Comparison of ENCODE assay signal across 14 cellular contexts in genomic region chr4:130478406-130478805, GRCh38.
A peak's percentile ranks its signal among the peaks of the same experiment; 100 is the strongest.
DNase-seq lines count a peak whose midpoint lies in the region; FAIRE-seq and TF ChIP-seq lines count a peak whose summit lies in the region.
"Had no signal": no experiment of that assay in that cellular context is flagged by ENCODE, and none has a peak within 500 bp of the region (broad histone marks: within the 10 kb centered on the region; RNA-seq: fewer than 3 reads in every experiment).

No MANE protein-coding gene starts in this region.

- no peak overlapping the region for H3K18ac ChIP-seq in H9 (ENCODE audit: insufficient read length, low read depth, low read length)

- no peak overlapping the region for H2BK12ac ChIP-seq in H9 (ENCODE audit: insufficient read length, low read depth, low read length)

- no peak overlapping the region for H3K4me2 ChIP-seq in H9 (ENCODE audit: insufficient read depth, insufficient read length, low read length)
- no peak overlapping the region for H3K4me2 ChIP-seq in astrocyte (ENCODE audit: low read length)
- H3K4me2 ChIP-seq: smooth muscle cell had no signal

- no peak overlapping the region for H3K23ac ChIP-seq in H9 (ENCODE audit: insufficient read length, low read depth, low read length)

- H3K79me1 ChIP-seq in H9 (ENCODE audit: insufficient read depth, low read depth, low read length, poor library complexity, severe bottlenecking) = no peaks in the 10 kb centered on the region

- H2AFZ ChIP-seq in H9 (ENCODE audit: low read length) (no peak overlapping the region), astrocyte (ENCODE audit: low read depth, low read length) (peak overlapping the region; percentile 68)

- no peaks in the 10 kb centered on the region for H3K36me3 ChIP-seq in astrocyte (ENCODE audit: insufficient read depth, low read length)
- H3K36me3 ChIP-seq: SJSA1 had no signal

- H3K14ac ChIP-seq in H9 (ENCODE audit: insufficient read depth, low read length) = no peak overlapping the region; the same call in 1 of the 2 replicates

- no peaks in the 10 kb centered on the region for H4K20me1 ChIP-seq in H9 (ENCODE audit: control insufficient read depth, insufficient read depth, insufficient read length)
- no peaks in the 10 kb centered on the region for H4K20me1 ChIP-seq in astrocyte (ENCODE audit: insufficient read depth, low read length)

- H2BK5ac ChIP-seq in H9 (ENCODE audit: insufficient read length, low read length) = no peak overlapping the region

- H3K9me3 Mint-ChIP-seq in H9 (no peaks in the 10 kb centered on the region), astrocyte (ENCODE audit: unreplicated experiment) (no peaks in the 10 kb centered on the region)

- no peak overlapping the region for H2BK120ac ChIP-seq in H9 (ENCODE audit: low read depth, low read length, poor library complexity, severe bottlenecking)

- H3K4me3 ChIP-seq in astrocyte (ENCODE audit: insufficient read depth, low read depth, low read length) = no peak overlapping the region
- H3K4me3 ChIP-seq: coronary artery, SJSA1, smooth muscle cell had no signal

- DNase-seq in H9 (no peak), astrocyte (ENCODE audit: low read depth) (peak; percentile 60), glomerular visceral epithelial cell (ENCODE audit: extremely low spot score) (peak; percentile 45), urothelium cell line (ENCODE audit: low spot score) (peak; percentile 2), NCI-H2081 (lab: John Stamatoyannopoulos, UW) (no peak), C1 segment of cervical spinal cord (lab: John Stamatoyannopoulos, UW) (no peak), germinal center (ENCODE audit: low spot score) (no peak)
- DNase-seq: left ventricle myocardium superior, NCI-H187, NCI-H69 had no signal

- H3K27me3 Mint-ChIP-seq in H9 (ENCODE audit: low read depth) (no peaks in the 10 kb centered on the region), astrocyte (ENCODE audit: low read depth, unreplicated experiment) (no peaks in the 10 kb centered on the region)

- H3K27ac ChIP-seq in H9 (ENCODE audit: insufficient read length, low read depth, low read length) = no peak overlapping the region
- no peak overlapping the region for H3K27ac ChIP-seq in astrocyte (ENCODE audit: low read depth, low read length)
- H3K27ac ChIP-seq: coronary artery, SJSA1 had no signal

- no peak overlapping the region for H3T11ph ChIP-seq in H9 (ENCODE audit: low read length)

- H3K4me1 ChIP-seq in H9 (ENCODE audit: insufficient read depth, low read length) = no peaks in the 10 kb centered on the region
- peaks cover 2% of the 10 kb centered on the region for H3K4me1 ChIP-seq in astrocyte (ENCODE audit: insufficient read depth, low read length)
- H3K4me1 ChIP-seq: SJSA1 had no signal

- TF ChIP-seq CTCF in H9 (conservative IDR thresholded peaks at IDR 0.05) = no peak
- TF ChIP-seq CTCF in astrocyte (IDR thresholded peaks at IDR 0.05; ENCODE audit: insufficient read depth, low read depth, low read length) = no peak

- H3K27ac Mint-ChIP-seq in H9 = peak overlapping the region in 2 of 3 experiments; percentile 7 to 24; a peak in 3 of 7 replicates
- peak overlapping the region; percentile 86 for H3K27ac Mint-ChIP-seq in astrocyte (ENCODE audit: unreplicated experiment)
- H3K27ac Mint-ChIP-seq: activated naive CD4-positive, alpha-beta T cell treated with anti-CD3 and anti-CD28 coated beads, Interleukin-2, amount 50 U/mL, for 72 hours had no signal

- H4K8ac ChIP-seq in H9 (replicated peaks; ENCODE audit: insufficient read length, low read depth, low read length) = no peak overlapping the region

- H3K79me2 ChIP-seq in H9 (ENCODE audit: insufficient read depth, low read length) (no peaks in the 10 kb centered on the region), astrocyte (ENCODE audit: insufficient read depth, low read length) (no peaks in the 10 kb centered on the region)

- H3K4me1 Mint-ChIP-seq in H9 = no peaks in the 10 kb centered on the region
- peaks cover 9% of the 10 kb centered on the region for H3K4me1 Mint-ChIP-seq in astrocyte (ENCODE audit: low read depth, unreplicated experiment)

- no peak overlapping the region for H4K5ac ChIP-seq in H9 (ENCODE audit: insufficient read length, low read depth, low read length)

- H2BK20ac ChIP-seq in H9 (ENCODE audit: low read depth, low read length, poor library complexity, severe bottlenecking) = no peak overlapping the region

- H2BK15ac ChIP-seq in H9 (ENCODE audit: low read depth, low read length) = no peak overlapping the region

- no peaks in the 10 kb centered on the region for H3K27me3 ChIP-seq in H9 (ENCODE audit: insufficient read depth, low read length)
- no peaks in the 10 kb centered on the region for H3K27me3 ChIP-seq in astrocyte (ENCODE audit: insufficient read depth, low read length)
- H3K27me3 ChIP-seq: SJSA1 had no signal

- H3K4me3 Mint-ChIP-seq in H9 (no peak overlapping the region), astrocyte (ENCODE audit: unreplicated experiment) (no peak overlapping the region)

- H3K23me2 ChIP-seq in H9 (ENCODE audit: insufficient read length, low read depth, low read length, poor library complexity, severe bottlenecking) = no peaks in the 10 kb centered on the region

- no peak overlapping the region for H3K56ac ChIP-seq in H9 (ENCODE audit: insufficient read length, low read depth, low read length)

- H4K91ac ChIP-seq in H9 (ENCODE audit: insufficient read length, low read depth, low read length) = no peak overlapping the region

- no CpG with 5 or more reads among the region's 3 CpGs for WGBS in H9 (ENCODE audit: extremely low coverage, insufficient read length, low lambda C conversion rate)

- H3K36me3 Mint-ChIP-seq in H9 (ENCODE audit: insufficient read depth in 1 of 3, low read depth in 3 of 3) (no peaks in the 10 kb centered on the region; a peak in 2 of 7 replicates), astrocyte (ENCODE audit: low read depth, unreplicated experiment) (no peaks in the 10 kb centered on the region)

- H2AK5ac ChIP-seq in H9 (ENCODE audit: insufficient read length, low read length) = no peak overlapping the region

- FAIRE-seq in astrocyte (lab: Jason Lieb, UNC) (no peak), urothelium cell line (lab: Jason Lieb, UNC) (no peak)

- H3K9ac ChIP-seq in H9 (ENCODE audit: extremely low read depth, insufficient read length, low read length) (no peak overlapping the region), astrocyte (ENCODE audit: low read length) (no peak overlapping the region)

- H3K9me3 ChIP-seq in H9 (ENCODE audit: control insufficient read depth, low read depth, low read length) (no peaks in the 10 kb centered on the region), astrocyte (ENCODE audit: insufficient read depth, low read depth, low read length) (no peaks in the 10 kb centered on the region)
- H3K9me3 ChIP-seq: SJSA1 had no signal

- H3K4ac ChIP-seq in H9 (ENCODE audit: low read depth, low read length) = no peak overlapping the region

Comparison
In these comparisons a context has a peak if more than half of its experiments do, and no peak if none do; other contexts are left out.
1. DNase-seq: peak in astrocyte (single experiment), glomerular visceral epithelial cell (single experiment) and urothelium cell line (single experiment); none in H9 (single experiment), NCI-H2081 (0 of 2), C1 segment of cervical spinal cord (0 of 14) and germinal center (single experiment).